16 cellular contexts compared by ENCODE assay signal in genomic region chr9:130544364-130544763, GRCh38. TPM values are rescaled to one million over a fixed set of nuclear protein-coding genes. Genes with fewer than 3 reads are reported as not detected.
DNase-seq lines count a peak whose midpoint lies in the region; ATAC-seq and TF ChIP-seq lines count a peak whose summit lies in the region.
"Had no signal": no experiment of that assay in that cellular context is flagged by ENCODE, and none has a peak within 500 bp of the region (broad histone marks: within the 10 kb centered on the region; RNA-seq: fewer than 3 reads in every experiment).

No MANE protein-coding gene starts in this region.

- WGBS in sigmoid colon, 2 donors, result 68 to 75% methylated on average over 9 of the region's 9 CpGs

- H4K20me1 ChIP-seq in BLaER1 treated with 17β-estradiol and CSF1 and Interleukin-3, amounts not matched to agents 10 nM and 100 nM, result no peaks in the 10 kb centered on the region; a peak in 1 of 22 replicates
- H4K20me1 ChIP-seq in neural cell (ENCODE audit: insufficient read depth), result no peaks in the 10 kb centered on the region

- no peak overlapping the region for H3K9ac ChIP-seq in BLaER1 treated with 17β-estradiol and CSF1 and Interleukin-3, amounts not matched to agents 10 nM and 100 nM
- peak overlapping the region; percentile 2 for H3K9ac ChIP-seq in neural cell (ENCODE audit: low read length)

- peak overlapping the region; percentile 14 to 61 (median 37); a peak in 18 of 22 replicates for H3K4me2 ChIP-seq in BLaER1 treated with 17β-estradiol and CSF1 and Interleukin-3, amounts not matched to agents 10 nM and 100 nM
- no peak overlapping the region for H3K4me2 ChIP-seq in neural cell (ENCODE audit: low read length)

- intact Hi-C loops in sigmoid colon (cut with DNase I), result no loop called here

- no peaks in the 10 kb centered on the region for H3F3A ChIP-seq in neural cell (ENCODE audit: insufficient read depth, low read length, poor library complexity, severe bottlenecking)

- no peak for TF ChIP-seq EP300 in neural cell (conservative IDR thresholded peaks at IDR 0.05; ENCODE audit: poor library complexity, severe bottlenecking)
- TF ChIP-seq EP300 in sigmoid colon (IDR thresholded peaks at IDR 0.05), result no peak

- peaks cover 0 to 8% (median 5%) of the 10 kb centered on the region in 11 experiments; a peak in 17 of 22 replicates for H3K9me3 ChIP-seq in BLaER1 treated with 17β-estradiol and CSF1 and Interleukin-3, amounts not matched to agents 10 nM and 100 nM (replicated peaks in 1 of 11)
- H3K9me3 ChIP-seq in neural cell (ENCODE audit: low read length) (no peaks in the 10 kb centered on the region), sigmoid colon (no peaks in the 10 kb centered on the region)

- no peaks in the 10 kb centered on the region for H3K36me3 ChIP-seq in BLaER1 treated with 17β-estradiol and CSF1 and Interleukin-3, amounts not matched to agents 10 nM and 100 nM
- H3K36me3 ChIP-seq in H7 (replicated peaks; ENCODE audit: control insufficient read depth, insufficient read depth, low read length) (no peaks in the 10 kb centered on the region), neural cell (ENCODE audit: insufficient read depth, low read length) (no peaks in the 10 kb centered on the region), sigmoid colon (no peaks in the 10 kb centered on the region)

- CTCF ChIA-PET in RWPE1 (lab: Yijun Ruan, JAX), result no interaction called here

- no peak for TF ChIP-seq RAD21 in neural cell (conservative IDR thresholded peaks at IDR 0.05)

- no peaks in the 10 kb centered on the region for H3K9me2 ChIP-seq in neural cell (ENCODE audit: insufficient read depth, low read length)

- no peak overlapping the region for H2AFZ ChIP-seq in neural cell (ENCODE audit: low read depth, low read length)

- no peaks in the 10 kb centered on the region for H3K79me2 ChIP-seq in neural cell (replicated peaks; ENCODE audit: insufficient read depth, low read length)

- ATAC-seq in SK-N-SH treated with all-trans-retinoic acid at 6 μM for 48 hours, result no peak

- DNase-seq in H7, result peak; percentile 54
- DNase-seq in RWPE1 (ENCODE audit: low spot score), result no peak
- DNase-seq in activated T-cell treated with anti-CD3 and anti-CD28 coated beads, Interleukin-2, amount 50 U/mL, for 48 hours, result no peak
- DNase-seq in sigmoid colon, result no peak
- no peak for DNase-seq in GM10266 (ENCODE audit: extremely low spot score)
- DNase-seq: Calu3; CD4-positive, alpha-beta memory T cell; COR-L47; DMS53; DMS79 treated with DMSO at 0.1 percent for 48 hours; GF-D8; GOT3; HCEC 1CT had no signal

- H3K4me3 ChIP-seq in BLaER1 treated with 17β-estradiol and CSF1 and Interleukin-3, amounts not matched to agents 10 nM and 100 nM, result no peak overlapping the region
- H3K4me3 ChIP-seq in H7 (ENCODE audit: insufficient read depth, low read depth, low read length) (no peak overlapping the region), neural cell (ENCODE audit: low read length) (no peak overlapping the region), sigmoid colon (no peak overlapping the region)

- H3K27ac ChIP-seq in BLaER1 treated with 17β-estradiol and CSF1 and Interleukin-3, amounts not matched to agents 10 nM and 100 nM, result no peak overlapping the region; a peak in 1 of 22 replicates
- H3K27ac ChIP-seq in RWPE1 (0 out of 2 replicates have a peak overlapping the region, but pooled peaks have one; percentile 4), neural cell (ENCODE audit: low read length) (no peak overlapping the region), sigmoid colon (no peak overlapping the region)

- POLR2A ChIA-PET in RWPE1 (lab: Yijun Ruan, JAX; ENCODE audit: low non-redundant PET), result no interaction called here

- peaks cover 0 to 13% (median 0%) of the 10 kb centered on the region in 11 experiments; a peak in 9 of 22 replicates for H3K27me3 ChIP-seq in BLaER1 treated with 17β-estradiol and CSF1 and Interleukin-3, amounts not matched to agents 10 nM and 100 nM
- H3K27me3 ChIP-seq in H7 (ENCODE audit: control insufficient read depth, insufficient read depth, low read length), result no peaks in the 10 kb centered on the region
- H3K27me3 ChIP-seq in neural cell (ENCODE audit: insufficient read depth, low read depth, low read length), result no peaks in the 10 kb centered on the region
- H3K27me3 ChIP-seq in sigmoid colon, result peaks cover 0 to 32% (median 19%) of the 10 kb centered on the region in 3 donors

- TF ChIP-seq POLR2A in sigmoid colon (IDR thresholded peaks at IDR 0.05), result no peak

- H3K4me1 ChIP-seq in BLaER1 treated with 17β-estradiol and CSF1 and Interleukin-3, amounts not matched to agents 10 nM and 100 nM, result peaks cover 9 to 47% (median 29%) of the 10 kb centered on the region in 10 experiments; a peak in 19 of 20 replicates
- no peaks in the 10 kb centered on the region for H3K4me1 ChIP-seq in sigmoid colon

- TF ChIP-seq CTCF in RWPE1 (conservative IDR thresholded peaks at IDR 0.05; ENCODE audit: low read depth) (no peak), neural cell (IDR thresholded peaks at IDR 0.05; ENCODE audit: poor library complexity, severe bottlenecking) (no peak), sigmoid colon (IDR thresholded peaks at IDR 0.05) (no peak), GM10266 (IDR thresholded peaks at IDR 0.05; ENCODE audit: control insufficient read depth, insufficient read depth, low read depth, missing control alignments) (no peak)

TF ChIP-seq in neural cell, 6 proteins besides CTCF, POLR2A, EP300 and RAD21:
- TF ChIP-seq EZH2 (IDR thresholded peaks at IDR 0.05; ENCODE audit: borderline replicate concordance, insufficient read depth, low read length, poor library complexity, severe bottlenecking) (no peak), MXI1 (conservative IDR thresholded peaks at IDR 0.05; ENCODE audit: poor library complexity, severe bottlenecking) (no peak), SMC3 (conservative IDR thresholded peaks at IDR 0.05; ENCODE audit: poor library complexity) (no peak), TAF1 (IDR thresholded peaks at IDR 0.05; ENCODE audit: low read depth) (no peak), REST (IDR thresholded peaks at IDR 0.05; ENCODE audit: borderline replicate concordance) (no peak), POLR2AphosphoS5 (IDR thresholded peaks at IDR 0.05) (no peak)

TF ChIP-seq in SK-N-SH treated with all-trans-retinoic acid at 6 μM for 48 hours, 23 proteins besides CTCF, POLR2A, EP300 and RAD21 (continues in another document):
- TF ChIP-seq SNAI2 (CRISPR knock-in tag; IDR thresholded peaks at IDR 0.05), result no peak
- no peak for TF ChIP-seq PPARA (CRISPR knock-in tag; IDR thresholded peaks at IDR 0.05; ENCODE audit: borderline replicate concordance)
- no peak for TF ChIP-seq ZNF8 (CRISPR knock-in tag; IDR thresholded peaks at IDR 0.05)
- no peak for TF ChIP-seq PATZ1 (CRISPR knock-in tag; IDR thresholded peaks at IDR 0.05; ENCODE audit: borderline replicate concordance)
- no peak for TF ChIP-seq RARB (CRISPR knock-in tag; IDR thresholded peaks at IDR 0.05)
- TF ChIP-seq ZFP30 (CRISPR knock-in tag; IDR thresholded peaks at IDR 0.05), result no peak
- no peak for TF ChIP-seq OSR1 (CRISPR knock-in tag; IDR thresholded peaks at IDR 0.05)
- TF ChIP-seq ZC3H10 (CRISPR knock-in tag; IDR thresholded peaks at IDR 0.05), result no peak
- no peak for TF ChIP-seq ZNF565 (CRISPR knock-in tag; conservative IDR thresholded peaks at IDR 0.05; ENCODE audit: low read depth)
- TF ChIP-seq CREB5 (CRISPR knock-in tag; IDR thresholded peaks at IDR 0.05; ENCODE audit: low read depth), result no peak

RNA-seq across cellular contexts. Expression of gene FUBP3, which starts 35.0 kb away (rescaled TPM):
- 43.9 and 56.0 TPM in 2 replicates for total RNA-seq in H7 (2014; rRNA removed; shearing (Covaris generic))
- 59.3 and 70.5 TPM in 2 replicates for polyA plus RNA-seq in neural cell
- polyA minus RNA-seq in neural cell, result 55.8 and 60.4 TPM in 2 replicates
- total RNA-seq in sigmoid colon, result 10 to 100 TPM; 41.3 to 44.4 (median 42.9) TPM
- 10 to 100 TPM; 19.4 to 25.7 (median 21.0) TPM for polyA plus RNA-seq in sigmoid colon
